Comparison of ENCODE assay signal across 25 cellular contexts in the genomic region with DNA sequence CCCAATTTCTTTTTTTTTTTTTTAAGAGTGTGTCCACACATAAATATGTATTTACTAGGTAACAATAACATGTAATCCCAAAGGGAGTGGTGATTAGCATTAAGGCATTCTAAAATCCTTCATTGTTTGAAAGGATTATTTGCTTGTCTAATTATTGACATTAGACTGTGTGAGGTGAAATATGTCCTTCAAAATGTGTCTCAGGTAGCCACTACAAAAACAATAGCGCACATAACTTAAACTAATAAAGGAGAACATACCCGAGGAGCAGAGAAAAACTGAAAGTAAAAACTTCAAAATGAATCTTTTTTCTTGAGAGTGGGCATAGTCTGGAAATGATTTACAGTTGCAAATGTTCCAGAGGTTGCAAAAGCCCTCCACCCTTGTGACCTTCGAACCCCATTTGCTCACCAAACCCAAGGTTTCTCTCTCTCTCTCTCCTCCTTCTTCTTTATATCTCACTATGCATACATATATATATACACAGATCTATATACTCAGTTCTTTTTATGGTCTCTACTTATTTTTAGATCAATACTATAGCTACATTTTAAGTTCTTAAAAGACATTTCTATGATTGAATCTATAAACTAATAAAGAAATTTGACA. TPM values are rescaled to one million over a fixed set of nuclear protein-coding genes. Genes with fewer than 3 reads are reported as not detected.
DNase-seq lines count a peak whose midpoint lies in the region; ATAC-seq and TF ChIP-seq lines count a peak whose summit lies in the region.
"Had no signal": no experiment of that assay in that cellular context is flagged by ENCODE, and none has a peak within 500 bp of the region (broad histone marks: within the 10 kb centered on the region; RNA-seq: fewer than 3 reads in every experiment).

No MANE protein-coding gene starts in this region.

- intact Hi-C loops in mucosa of descending colon (cut with DNase I, micrococcal nuclease), result no loop called here

- TF ChIP-seq CTCF in HFFc6 (IDR thresholded peaks at IDR 0.05) (no peak), choroid plexus epithelial cell (conservative IDR thresholded peaks at IDR 0.05; ENCODE audit: low read depth, low read length) (no peak), mucosa of descending colon (IDR thresholded peaks at IDR 0.05) (no peak), WERI-Rb-1 (IDR thresholded peaks at IDR 0.05; ENCODE audit: low read depth, low read length) (no peak)

- H3K4me3 Mint-ChIP-seq in HFFc6, result peak overlapping the region; percentile 22; the same call in 1 of the 2 replicates
- H3K4me3 Mint-ChIP-seq: activated naive CD8-positive, alpha-beta T cell; IgD-negative memory B cell had no signal

- H3K4me3 ChIP-seq in ACC112 (ENCODE audit: low read depth, low read length), result peak overlapping the region; percentile 52
- peak overlapping the region; percentile 9 for H3K4me3 ChIP-seq in choroid plexus epithelial cell (ENCODE audit: low read depth, low read length)
- H3K4me3 ChIP-seq in mucosa of descending colon, result no peak overlapping the region
- H3K4me3 ChIP-seq in WERI-Rb-1 (ENCODE audit: low read depth, low read length), result no peak overlapping the region
- H3K4me3 ChIP-seq: BLaER1 treated with 17β-estradiol and CSF1 and Interleukin-3, amounts not matched to agents 10 nM and 100 nM; skin epidermis; upper lobe of right lung had no signal

- H3K36me3 ChIP-seq in ACC112 (ENCODE audit: insufficient read depth, low read length) (no peaks in the 10 kb centered on the region), mucosa of descending colon (ENCODE audit: low read depth) (no peaks in the 10 kb centered on the region), WERI-Rb-1 (no peaks in the 10 kb centered on the region)
- H3K36me3 ChIP-seq: BLaER1 treated with 17β-estradiol and CSF1 and Interleukin-3, amounts not matched to agents 10 nM and 100 nM; upper lobe of right lung had no signal

- no peaks in the 10 kb centered on the region for H3K27me3 ChIP-seq in ACC112 (ENCODE audit: insufficient read depth, low read length)
- no peaks in the 10 kb centered on the region for H3K27me3 ChIP-seq in WERI-Rb-1 (ENCODE audit: insufficient read depth, low read depth, severe bottlenecking)
- H3K27me3 ChIP-seq: BLaER1 treated with 17β-estradiol and CSF1 and Interleukin-3, amounts not matched to agents 10 nM and 100 nM; upper lobe of right lung had no signal

- H3K79me2 ChIP-seq in ACC112 (ENCODE audit: control insufficient read depth, insufficient read depth, low read length, unreplicated experiment), result no peaks in the 10 kb centered on the region

- peaks cover 8% of the 10 kb centered on the region; the same call in 1 of the 2 replicates for H3K36me3 Mint-ChIP-seq in HFFc6 (ENCODE audit: low read depth)
- H3K36me3 Mint-ChIP-seq: activated naive CD8-positive, alpha-beta T cell; IgD-negative memory B cell had no signal

- H3K9me3 ChIP-seq in mucosa of descending colon (no peaks in the 10 kb centered on the region), WERI-Rb-1 (ENCODE audit: severe bottlenecking) (no peaks in the 10 kb centered on the region)
- H3K9me3 ChIP-seq: upper lobe of right lung had no signal

- no peaks in the 10 kb centered on the region; the same call in none of the 2 replicates for H3K27me3 Mint-ChIP-seq in HFFc6 (ENCODE audit: insufficient read depth)

- no peaks in the 10 kb centered on the region for H3K9me3 Mint-ChIP-seq in HFFc6

- H3K27ac Mint-ChIP-seq in HFFc6, result no peak overlapping the region
- H3K27ac Mint-ChIP-seq: activated naive CD8-positive, alpha-beta T cell; IgD-negative memory B cell had no signal

- H2AFZ ChIP-seq in ACC112 (ENCODE audit: low read length, unreplicated experiment), result peak overlapping the region; percentile 10

- peaks cover 6% of the 10 kb centered on the region for H3K4me1 ChIP-seq in ACC112 (ENCODE audit: control insufficient read depth, insufficient read depth, low read length, unreplicated experiment)
- no peaks in the 10 kb centered on the region for H3K4me1 ChIP-seq in mucosa of descending colon (ENCODE audit: low read depth)
- H3K4me1 ChIP-seq: BLaER1 treated with 17β-estradiol and CSF1 and Interleukin-3, amounts not matched to agents 10 nM and 100 nM; upper lobe of right lung had no signal

- DNase-seq in HFFc6 (no peak), choroid plexus epithelial cell (ENCODE audit: low read depth) (no peak), mucosa of descending colon (no peak), WERI-Rb-1 (no peak), SW480 (ENCODE audit: low spot score) (no peak)
- DNase-seq in central memory CD4-positive, alpha-beta T cell, result no peak
- DNase-seq: activated CD4-positive, alpha-beta T cell treated with anti-CD3 and anti-CD28 coated beads, Interleukin-2, amount 50 U/mL, for 4 hours; activated CD8-positive, alpha-beta memory T cell treated with anti-CD3 and anti-CD28 coated beads, Interleukin-2, amount 50 U/mL, for 4 hours; caudate nucleus; COR-L47; kidney glomerular epithelial cell; NCI-H2029 treated with DMSO at 0.1 percent for 48 hours; nucleus accumbens; stimulated activated CD4-positive, alpha-beta T cell treated with anti-CD3 and anti-CD28 coated beads, Interleukin-2, amount 100 ng/mL, for 24 hours; substantia nigra; T-helper 9 cell; upper lobe of right lung had no signal

- H3K4me1 Mint-ChIP-seq in HFFc6 (ENCODE audit: low read depth), result peaks cover 23% of the 10 kb centered on the region
- H3K4me1 Mint-ChIP-seq: IgD-negative memory B cell had no signal

- H3K27ac ChIP-seq in ACC112 (ENCODE audit: low read depth, low read length) (no peak overlapping the region), WERI-Rb-1 (no peak overlapping the region)
- H3K27ac ChIP-seq: BLaER1 treated with 17β-estradiol and CSF1 and Interleukin-3, amounts not matched to agents 10 nM and 100 nM; skin epidermis; upper lobe of right lung had no signal

- ATAC-seq in mucosa of descending colon (peak; percentile 53), HG03196 (IDR thresholded peaks at IDR 0.05; ENCODE audit: unreplicated experiment) (no peak)
- ATAC-seq: HCT116, upper lobe of right lung had no signal

RNA-seq across cellular contexts. Expression of gene FRZB, which starts 24.4 kb away (rescaled TPM):
- under 1 TPM in 3 of 6 experiments, not detected in 3; 0.06 to 0.17 (median 0.09) TPM for total RNA-seq in HFFc6 (2021; fragmentation: NEBNext Ultra II Directional; extraction: Animal tissue kit (Norgen Biotek cat#: 25700))
- total RNA-seq in mucosa of descending colon, result 10 to 100 TPM in 1 of 3 donors, 1 to 10 TPM in 2; 5.9 to 15.7 (median 8.9) TPM
- total RNA-seq: Daoy had no signal

Comparison
In these comparisons a context has a peak if more than half of its experiments do, and no peak if none do; other contexts are left out.
1. H3K4me3 ChIP-seq: peak in ACC112 (single experiment) and choroid plexus epithelial cell (single experiment); none in mucosa of descending colon (single experiment) and WERI-Rb-1 (single experiment).
2. RNA of gene FRZB, which starts 24.4 kb away (total RNA-seq): 5.9 to 15.7 TPM in mucosa of descending colon; 0.06 to 0.17 TPM in HFFc6; every median in the first group is over 4 times any median in the second.